ENCODE assay signal across 3 cellular contexts in the genomic region with DNA sequence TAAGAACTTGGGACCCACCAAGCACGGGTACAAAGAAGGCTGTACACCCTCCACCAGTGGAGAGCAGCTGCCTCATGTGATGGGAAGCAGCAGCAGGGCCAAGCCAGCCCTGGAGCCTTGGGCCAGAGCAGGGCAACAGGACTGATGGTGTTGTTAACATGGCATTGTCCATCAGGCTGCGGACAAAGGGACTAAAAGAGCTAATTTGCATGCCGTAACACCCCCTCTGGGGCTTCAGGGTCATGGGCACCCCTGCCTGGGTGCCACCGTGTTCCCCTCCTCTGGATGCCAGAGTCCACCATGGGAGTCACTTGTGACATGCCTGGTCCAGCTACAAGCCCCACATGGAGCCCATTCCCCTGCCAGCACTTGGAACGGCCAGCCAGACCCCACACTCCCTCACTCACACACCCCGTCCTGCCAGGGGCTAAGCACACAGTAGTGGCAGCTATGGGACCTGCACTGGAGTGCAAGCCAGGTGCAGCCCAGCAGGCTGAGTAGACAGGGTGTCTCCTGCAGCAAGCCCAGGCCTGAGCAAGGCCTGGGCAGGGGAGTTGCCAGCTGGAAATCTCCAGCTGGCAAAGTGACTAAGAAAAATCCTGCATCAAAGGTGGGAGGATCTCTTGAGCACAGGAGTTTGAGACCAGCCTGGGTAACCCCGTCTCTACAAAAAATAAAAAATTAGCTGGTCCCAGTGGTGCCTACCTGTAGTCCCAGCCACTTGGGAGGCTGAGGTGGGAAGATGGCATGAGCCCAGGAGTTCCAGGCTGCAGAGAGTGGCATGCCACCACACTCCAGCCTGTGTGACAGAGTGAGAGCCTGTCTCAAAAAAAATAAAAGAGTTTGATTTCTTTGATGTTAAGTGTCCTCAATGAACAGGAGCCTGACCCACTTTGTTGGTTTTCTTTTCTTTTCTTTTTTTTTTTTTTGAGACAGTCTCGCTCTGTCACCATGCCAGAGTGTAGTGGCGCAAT.
TF ChIP-seq lines count a peak whose summit lies in the region.

No MANE protein-coding gene starts in this region.

TF ChIP-seq in GM23338, 12 proteins besides CTCF, POLR2A, EP300 and RAD21:
- TF ChIP-seq JUNB (IDR thresholded peaks at IDR 0.05; ENCODE audit: unreplicated experiment), result no peak
- TF ChIP-seq CREB1 (CRISPR knock-in tag; IDR thresholded peaks at IDR 0.05; ENCODE audit: low read depth), result no peak
- no peak for TF ChIP-seq ZNF331 (CRISPR knock-in tag; IDR thresholded peaks at IDR 0.05; ENCODE audit: low read depth)

TF ChIP-seq in K562, 482 proteins besides CTCF, POLR2A, EP300 and RAD21:
- no peak for TF ChIP-seq PTBP1 (IDR thresholded peaks at IDR 0.05; ENCODE audit: low read depth, low read length)
- TF ChIP-seq POLR2G (IDR thresholded peaks at IDR 0.05; ENCODE audit: low read depth, low read length), result peak; percentile 34; the same call in 1 of the 2 replicates
- no peak for TF ChIP-seq FOXJ3 (CRISPR knock-in tag; IDR thresholded peaks at IDR 0.05)

TF ChIP-seq in HepG2, 621 proteins besides CTCF, POLR2A, EP300 and RAD21:
- TF ChIP-seq, protein P1, sequence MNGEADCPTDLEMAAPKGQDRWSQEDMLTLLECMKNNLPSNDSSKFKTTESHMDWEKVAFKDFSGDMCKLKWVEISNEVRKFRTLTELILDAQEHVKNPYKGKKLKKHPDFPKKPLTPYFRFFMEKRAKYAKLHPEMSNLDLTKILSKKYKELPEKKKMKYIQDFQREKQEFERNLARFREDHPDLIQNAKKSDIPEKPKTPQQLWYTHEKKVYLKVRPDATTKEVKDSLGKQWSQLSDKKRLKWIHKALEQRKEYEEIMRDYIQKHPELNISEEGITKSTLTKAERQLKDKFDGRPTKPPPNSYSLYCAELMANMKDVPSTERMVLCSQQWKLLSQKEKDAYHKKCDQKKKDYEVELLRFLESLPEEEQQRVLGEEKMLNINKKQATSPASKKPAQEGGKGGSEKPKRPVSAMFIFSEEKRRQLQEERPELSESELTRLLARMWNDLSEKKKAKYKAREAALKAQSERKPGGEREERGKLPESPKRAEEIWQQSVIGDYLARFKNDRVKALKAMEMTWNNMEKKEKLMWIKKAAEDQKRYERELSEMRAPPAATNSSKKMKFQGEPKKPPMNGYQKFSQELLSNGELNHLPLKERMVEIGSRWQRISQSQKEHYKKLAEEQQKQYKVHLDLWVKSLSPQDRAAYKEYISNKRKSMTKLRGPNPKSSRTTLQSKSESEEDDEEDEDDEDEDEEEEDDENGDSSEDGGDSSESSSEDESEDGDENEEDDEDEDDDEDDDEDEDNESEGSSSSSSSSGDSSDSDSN (CRISPR knock-in tag; IDR thresholded peaks at IDR 0.05), result no peak
- no peak for TF ChIP-seq ZNF577 (CRISPR knock-in tag; IDR thresholded peaks at IDR 0.05; ENCODE audit: borderline replicate concordance, low read depth)
- peak; percentile 25 for TF ChIP-seq RBM22 (optimal IDR thresholded peaks at IDR 0.05; ENCODE audit: low read length)
- TF ChIP-seq RFXAP (CRISPR knock-in tag; IDR thresholded peaks at IDR 0.05; ENCODE audit: borderline replicate concordance), result no peak
- no peak for TF ChIP-seq ZNF501 (CRISPR knock-in tag; IDR thresholded peaks at IDR 0.05)
- peak; percentile 25 for TF ChIP-seq AGO1 (IDR thresholded peaks at IDR 0.05; ENCODE audit: low read depth, low read length, poor library complexity, severe bottlenecking)
- TF ChIP-seq ZNF607 (CRISPR knock-in tag; IDR thresholded peaks at IDR 0.05; ENCODE audit: borderline replicate concordance), result no peak
- peak; percentile 71 for TF ChIP-seq AGO2 (optimal IDR thresholded peaks at IDR 0.05; ENCODE audit: low read depth, low read length)
- no peak for TF ChIP-seq SRY (CRISPR knock-in tag; IDR thresholded peaks at IDR 0.05)
- no peak for TF ChIP-seq ATF7 (IDR thresholded peaks at IDR 0.05)
- TF ChIP-seq ATF7 (CRISPR knock-in tag; IDR thresholded peaks at IDR 0.05), result no peak
- TF ChIP-seq, protein P2, sequence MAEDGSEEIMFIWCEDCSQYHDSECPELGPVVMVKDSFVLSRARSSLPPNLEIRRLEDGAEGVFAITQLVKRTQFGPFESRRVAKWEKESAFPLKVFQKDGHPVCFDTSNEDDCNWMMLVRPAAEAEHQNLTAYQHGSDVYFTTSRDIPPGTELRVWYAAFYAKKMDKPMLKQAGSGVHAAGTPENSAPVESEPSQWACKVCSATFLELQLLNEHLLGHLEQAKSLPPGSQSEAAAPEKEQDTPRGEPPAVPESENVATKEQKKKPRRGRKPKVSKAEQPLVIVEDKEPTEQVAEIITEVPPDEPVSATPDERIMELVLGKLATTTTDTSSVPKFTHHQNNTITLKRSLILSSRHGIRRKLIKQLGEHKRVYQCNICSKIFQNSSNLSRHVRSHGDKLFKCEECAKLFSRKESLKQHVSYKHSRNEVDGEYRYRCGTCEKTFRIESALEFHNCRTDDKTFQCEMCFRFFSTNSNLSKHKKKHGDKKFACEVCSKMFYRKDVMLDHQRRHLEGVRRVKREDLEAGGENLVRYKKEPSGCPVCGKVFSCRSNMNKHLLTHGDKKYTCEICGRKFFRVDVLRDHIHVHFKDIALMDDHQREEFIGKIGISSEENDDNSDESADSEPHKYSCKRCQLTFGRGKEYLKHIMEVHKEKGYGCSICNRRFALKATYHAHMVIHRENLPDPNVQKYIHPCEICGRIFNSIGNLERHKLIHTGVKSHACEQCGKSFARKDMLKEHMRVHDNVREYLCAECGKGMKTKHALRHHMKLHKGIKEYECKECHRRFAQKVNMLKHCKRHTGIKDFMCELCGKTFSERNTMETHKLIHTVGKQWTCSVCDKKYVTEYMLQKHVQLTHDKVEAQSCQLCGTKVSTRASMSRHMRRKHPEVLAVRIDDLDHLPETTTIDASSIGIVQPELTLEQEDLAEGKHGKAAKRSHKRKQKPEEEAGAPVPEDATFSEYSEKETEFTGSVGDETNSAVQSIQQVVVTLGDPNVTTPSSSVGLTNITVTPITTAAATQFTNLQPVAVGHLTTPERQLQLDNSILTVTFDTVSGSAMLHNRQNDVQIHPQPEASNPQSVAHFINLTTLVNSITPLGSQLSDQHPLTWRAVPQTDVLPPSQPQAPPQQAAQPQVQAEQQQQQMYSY (CRISPR knock-in tag; IDR thresholded peaks at IDR 0.05), result no peak
- TF ChIP-seq NFE2L2 (IDR thresholded peaks at IDR 0.05; ENCODE audit: low read length), result no peak
